In genomic region chr2:201257941-201258665, GRCh38 we compare ENCODE assay signal across 1 cellular context.
TF ChIP-seq lines count a peak whose summit lies in the region.

No MANE protein-coding gene starts in this region.

TF ChIP-seq in HepG2, 621 proteins besides CTCF, POLR2A, EP300 and RAD21 (continued from another document and continues in another):
- TF ChIP-seq NFAT5 (CRISPR knock-in tag; IDR thresholded peaks at IDR 0.05) (no peak; the same call in 1 of the 2 replicates), ZMAT5 (CRISPR knock-in tag; IDR thresholded peaks at IDR 0.05; ENCODE audit: borderline replicate concordance, low read depth) (no peak), PRMT3 (CRISPR knock-in tag; IDR thresholded peaks at IDR 0.05; ENCODE audit: borderline replicate concordance, low read depth) (no peak), PHF8 (CRISPR knock-in tag; IDR thresholded peaks at IDR 0.05) (peak; percentile 48; the same call in 1 of the 2 replicates), ZNF280B (CRISPR knock-in tag; IDR thresholded peaks at IDR 0.05; ENCODE audit: borderline replicate concordance) (no peak), CEBPB (IDR thresholded peaks at IDR 0.05; ENCODE audit: borderline replicate concordance, low read depth, low read length) (no peak), ZBTB44 (CRISPR knock-in tag; IDR thresholded peaks at IDR 0.05) (no peak), NAIF1 (CRISPR knock-in tag; IDR thresholded peaks at IDR 0.05; ENCODE audit: borderline replicate concordance) (no peak), ZNF160 (CRISPR knock-in tag; IDR thresholded peaks at IDR 0.05) (no peak), ZNF746 (CRISPR knock-in tag; IDR thresholded peaks at IDR 0.05) (no peak), ZNF460 (CRISPR knock-in tag; IDR thresholded peaks at IDR 0.05; ENCODE audit: borderline replicate concordance) (no peak; the same call in 1 of the 2 replicates), ELF3 (CRISPR knock-in tag; IDR thresholded peaks at IDR 0.05) (peak; percentile 40; the same call in 1 of the 2 replicates), TERF1 (CRISPR knock-in tag; IDR thresholded peaks at IDR 0.05) (no peak), ZFP1 (CRISPR knock-in tag; IDR thresholded peaks at IDR 0.05) (0 out of 2 replicates have a peak, but pooled peaks have one; percentile 1), RNF2 (conservative IDR thresholded peaks at IDR 0.05; ENCODE audit: low read depth) (peak; percentile 58; the same call in 1 of the 2 replicates), MNT (IDR thresholded peaks at IDR 0.05) (peak; percentile 21; the same call in 1 of the 2 replicates), YEATS4 (CRISPR knock-in tag; IDR thresholded peaks at IDR 0.05; ENCODE audit: borderline replicate concordance) (no peak), TGIF2 (CRISPR knock-in tag; IDR thresholded peaks at IDR 0.05) (no peak), ZBTB7B (CRISPR knock-in tag; IDR thresholded peaks at IDR 0.05) (0 out of 2 replicates have a peak, but pooled peaks have one; percentile 43), ZNF383 (CRISPR knock-in tag; IDR thresholded peaks at IDR 0.05; ENCODE audit: borderline replicate concordance) (no peak), ZEB1 (IDR thresholded peaks at IDR 0.05; ENCODE audit: insufficient replicate concordance, low read depth) (no peak), ZNF230 (CRISPR knock-in tag; IDR thresholded peaks at IDR 0.05) (no peak), ATF4 (CRISPR knock-in tag; IDR thresholded peaks at IDR 0.05) (no peak), SMARCE1 (IDR thresholded peaks at IDR 0.05; ENCODE audit: borderline replicate concordance) (no peak), FOXP4 (CRISPR knock-in tag; IDR thresholded peaks at IDR 0.05) (no peak; the same call in 1 of the 2 replicates), PHF5A (CRISPR knock-in tag; IDR thresholded peaks at IDR 0.05; ENCODE audit: low read depth, unreplicated experiment) (no peak), SRSF9 (IDR thresholded peaks at IDR 0.05; ENCODE audit: borderline replicate concordance, insufficient read depth, low read depth, low read length, poor library complexity, severe bottlenecking) (no peak), BCL3 (CRISPR knock-in tag; IDR thresholded peaks at IDR 0.05) (no peak), PBX3 (CRISPR knock-in tag; IDR thresholded peaks at IDR 0.05; ENCODE audit: borderline replicate concordance) (no peak), RFX1 (IDR thresholded peaks at IDR 0.05) (no peak), HNRNPUL1 (IDR thresholded peaks at IDR 0.05; ENCODE audit: low read depth, low read length) (no peak), ZKSCAN8 (CRISPR knock-in tag; IDR thresholded peaks at IDR 0.05; ENCODE audit: borderline replicate concordance) (0 out of 2 replicates have a peak, but pooled peaks have one; percentile 9), CHD2 (IDR thresholded peaks at IDR 0.05; ENCODE audit: low read depth, low read length) (no peak), SAFB2 (CRISPR knock-in tag; IDR thresholded peaks at IDR 0.05; ENCODE audit: borderline replicate concordance, low read depth) (peak; percentile 28; the same call in 1 of the 2 replicates), ZNF619 (CRISPR knock-in tag; IDR thresholded peaks at IDR 0.05) (no peak), ZNF564 (CRISPR knock-in tag; IDR thresholded peaks at IDR 0.05) (no peak), TP53 (CRISPR knock-in tag; conservative IDR thresholded peaks at IDR 0.05) (peak; percentile 66; the same call in 1 of the 2 replicates), SOX13 (IDR thresholded peaks at IDR 0.05) (no peak), SOX13 (CRISPR knock-in tag; conservative IDR thresholded peaks at IDR 0.05 in 1 of 2, IDR thresholded peaks at IDR 0.05 in 1 of 2) (no peak), HNRNPLL (IDR thresholded peaks at IDR 0.05; ENCODE audit: low read depth, low read length, poor library complexity, severe bottlenecking) (no peak), TFE3 (CRISPR knock-in tag; IDR thresholded peaks at IDR 0.05) (no peak)
